7 cellular contexts compared by ENCODE assay signal in the genomic region with DNA sequence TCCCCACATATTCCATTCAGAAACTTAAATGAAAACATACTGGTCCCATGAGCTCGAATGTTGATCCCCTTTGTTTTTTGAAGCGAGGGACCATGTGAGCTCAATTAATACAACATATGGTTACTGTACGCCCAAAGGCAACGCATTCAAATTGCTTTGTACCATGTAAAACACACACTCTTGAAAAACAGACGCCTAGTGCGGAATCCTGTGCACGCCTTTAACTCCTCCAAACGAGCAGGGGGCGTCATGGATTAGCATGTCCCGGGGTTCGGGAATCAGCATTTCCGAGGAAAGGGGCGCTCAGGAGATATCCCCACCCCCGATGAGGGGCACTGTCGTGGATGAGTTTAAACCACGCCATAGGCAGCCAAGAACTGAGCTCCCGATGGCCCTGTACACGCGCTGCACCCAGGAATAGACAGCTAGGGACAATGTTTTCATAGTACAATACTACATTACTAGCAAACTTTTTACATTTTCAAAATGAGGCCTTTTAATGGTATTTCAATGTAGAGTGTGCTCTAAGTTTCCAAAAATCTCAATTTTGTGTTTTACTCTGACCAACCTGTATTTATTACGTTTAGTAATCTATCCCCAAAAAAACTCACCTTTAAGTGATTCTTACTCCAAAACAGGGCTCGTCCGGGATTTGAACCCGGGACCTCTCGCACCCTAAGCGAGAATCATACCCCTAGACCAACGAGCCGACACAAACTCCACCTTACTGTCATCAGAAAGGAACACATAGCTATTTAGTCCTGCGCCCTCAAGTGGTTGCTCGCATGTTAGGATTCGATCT. TPM values are rescaled to one million over a fixed set of nuclear protein-coding genes. Genes with fewer than 3 reads are reported as not detected.
DNase-seq lines count a peak whose midpoint lies in the region; ATAC-seq, FAIRE-seq and TF ChIP-seq lines count a peak whose summit lies in the region.

No MANE protein-coding gene starts in this region.

- H3K4me3 ChIP-seq in K562 (peak overlapping the region; percentile 66), iPS DF 6.9 (ENCODE audit: low read length) (peak overlapping the region; percentile 67; the same call in 1 of the 2 replicates), gastrocnemius medialis (peak overlapping the region; percentile 71 to 82 (median 75))

- H3K27ac ChIP-seq in K562 (ENCODE audit: extremely low read depth, low read depth, low read length) (peak overlapping the region; percentile 99), iPS DF 6.9 (ENCODE audit: low read length) (no peak overlapping the region), gastrocnemius medialis (peak overlapping the region; percentile 88 to 97 (median 93))

- H3K4me1 ChIP-seq in K562 (replicated peaks in 1 of 2; ENCODE audit: control insufficient read depth in 2 of 2, insufficient read depth in 2 of 2, low read length in 2 of 2) (peaks cover 17 to 22% of the 10 kb centered on the region in 2 experiments), iPS DF 6.9 (ENCODE audit: control insufficient read depth, insufficient read depth, low read length) (peaks cover 3% of the 10 kb centered on the region; the same call in 1 of the 2 replicates), gastrocnemius medialis (peaks cover 0 to 4% of the 10 kb centered on the region in 2 donors)

- intact Hi-C loops in K562 (cut with micrococcal nuclease) (loop anchor here (1.0 to 5.0 kb wide), 6 partner anchors 46 to 368 kb away; partner anchors contain the start of genes DCAF6 and MPC2), gastrocnemius medialis (cut with DNase I; ENCODE audit: low total_unique reads) (loop anchor here (2.0 to 5.0 kb wide), 4 partner anchors 18 to 222 kb away; partner anchors contain the start of genes DCAF6 and MPC2)

- peak; percentile 48 to 60; a peak in 3 of 4 replicates for TF ChIP-seq RAD21 in K562 (CRISPR knock-in tag; conservative IDR thresholded peaks at IDR 0.05 in 1 of 2, IDR thresholded peaks at IDR 0.05 in 1 of 2)

- H3K36me3 ChIP-seq in K562 (ENCODE audit: control insufficient read depth, insufficient read depth, low read length) (no peaks in the 10 kb centered on the region), iPS DF 6.9 (ENCODE audit: control insufficient read depth, insufficient read depth, low read length) (no peaks in the 10 kb centered on the region), gastrocnemius medialis (no peaks in the 10 kb centered on the region)

- peak overlapping the region; percentile 100 for H2AFZ ChIP-seq in K562 (ENCODE audit: low read depth, low read length)

- CTCF ChIA-PET in K562 (lab: Yijun Ruan, JAX; ENCODE audit: low intra/inter-chr PET ratio) = interaction anchor here (0.6 to 0.7 kb wide), 3 partner anchors 28 to 178 kb away, joined by 3 read pairs; no protein-coding TSS in a partner anchor

- H4K20me1 ChIP-seq in K562 (replicated peaks; ENCODE audit: control insufficient read depth, insufficient read depth, low read length) = no peaks in the 10 kb centered on the region

- DNase-seq in NCI-H187 treated with DMSO at 0.1 percent for 48 hours (lab: John Stamatoyannopoulos, UW) (peak; percentile 90), T1000 (lab: John Stamatoyannopoulos, UW) (peak; percentile 82), K562 (ENCODE audit: extremely low read depth in 1 of 4, low spot score in 3 of 4) (peak; percentile 78 to 94 (median 82)), iPS DF 6.9 (ENCODE audit: low read depth, low spot score) (no peak), gastrocnemius medialis (peak; percentile 75 to 83)

- TSS peak; percentile 89 for BruUV-seq in K562 (replicated peaks; lab: Mats Ljungman, UMichigan)

- no peaks in the 10 kb centered on the region for H3K79me2 ChIP-seq in K562 (ENCODE audit: control insufficient read depth, insufficient read depth, low read length)

- WGBS in K562 (ENCODE audit: insufficient coverage, low coverage, missing lambda C conversion rate) = 0% methylated on average over 30 of the region's 30 CpGs
- WGBS in iPS DF 6.9 (ENCODE audit: insufficient coverage, insufficient read length) = no CpG with 5 or more reads among the region's 30 CpGs

- in situ Hi-C loops in K562 (cut with MboI) (loop anchor here (5.0 kb wide), 2 partner anchors 82 to 367 kb away; no protein-coding TSS in a partner anchor), gastrocnemius medialis (cut with MboI; ENCODE audit: low sequenced_read_pairs in 4 of 4) (loop anchor here in 1 of 4 donors (5.0 to 25.0 kb wide), 3 partner anchors 82 to 478 kb away; partner anchors contain the start of genes DCAF6 and MPC2)

- peak overlapping the region; percentile 98 for H3K4me2 ChIP-seq in K562 (ENCODE audit: insufficient read depth, low read length)

- H3K9me1 ChIP-seq in K562 (ENCODE audit: control insufficient read depth, insufficient read depth, low read length) = no peaks in the 10 kb centered on the region

- H3K27me3 ChIP-seq in K562 (ENCODE audit: control insufficient read depth in 2 of 2, insufficient read depth in 2 of 2, low read length in 2 of 2) = no peaks in the 10 kb centered on the region
- H3K27me3 ChIP-seq in iPS DF 6.9 (ENCODE audit: control insufficient read depth, insufficient read depth, low read length) = no peaks in the 10 kb centered on the region; the same call in 1 of the 2 replicates
- no peaks in the 10 kb centered on the region for H3K27me3 ChIP-seq in gastrocnemius medialis

- no peaks in the 10 kb centered on the region for H3K9me3 ChIP-seq in K562 (replicated peaks; ENCODE audit: control insufficient read depth, insufficient read depth, low read depth, low read length)
- H3K9me3 ChIP-seq in iPS DF 6.9 (ENCODE audit: control insufficient read depth, insufficient read depth, low read length) = no peaks in the 10 kb centered on the region
- H3K9me3 ChIP-seq in gastrocnemius medialis = no peaks in the 10 kb centered on the region

- FAIRE-seq in K562 (lab: Jason Lieb, UNC) = peak; percentile 82

- TF ChIP-seq EP300 in K562 (IDR thresholded peaks at IDR 0.05; ENCODE audit: low read length) = peak; percentile 86

- ATAC-seq in GM18499 (IDR thresholded peaks at IDR 0.05; ENCODE audit: insufficient read depth, unreplicated experiment) (peak; percentile 11), HG02973 (IDR thresholded peaks at IDR 0.05; ENCODE audit: unreplicated experiment) (peak; percentile 42), K562 (peak; percentile 68), gastrocnemius medialis (peak; percentile 73 to 82)

- H3K9ac ChIP-seq in K562 (ENCODE audit: insufficient read depth in 1 of 2, low read depth in 2 of 2, low read length in 2 of 2) = peak overlapping the region; percentile 92 to 99

- TF ChIP-seq CTCF in K562 (IDR thresholded peaks at IDR 0.05 in 2 of 3, conservative IDR thresholded peaks at IDR 0.05 in 1 of 3; ENCODE audit: insufficient read depth in 2 of 3, low read depth in 1 of 3, low read length in 3 of 3) = peak; percentile 87 to 98 (median 97)
- peak; percentile 70 to 88 (median 82) for TF ChIP-seq CTCF in gastrocnemius medialis (IDR thresholded peaks at IDR 0.05 in 4 of 5, conservative IDR thresholded peaks at IDR 0.05 in 1 of 5)

- POLR2A ChIA-PET in K562 (lab: Yijun Ruan, JAX) = interaction anchor here (0.6 to 3.4 kb wide), 28 partner anchors 8 to 608 kb away, joined by 3 to 25 read pairs (median 4); partner anchors contain the start of genes CREG1, DCAF6 and MPC2

- TF ChIP-seq POLR2A in K562 (conservative IDR thresholded peaks at IDR 0.05) (no peak), gastrocnemius medialis (IDR thresholded peaks at IDR 0.05) (no peak)

TF ChIP-seq in K562, 482 proteins besides CTCF, POLR2A, EP300 and RAD21 (continues in another document):
- TF ChIP-seq NBN (IDR thresholded peaks at IDR 0.05; ENCODE audit: low read depth) (peak; percentile 95; the same call in 1 of the 2 replicates), OTX1 (CRISPR knock-in tag; IDR thresholded peaks at IDR 0.05) (peak; percentile 80; the same call in 1 of the 2 replicates), ZNF41 (CRISPR knock-in tag; conservative IDR thresholded peaks at IDR 0.05) (peak; percentile 46), ARID1B (IDR thresholded peaks at IDR 0.05) (0 out of 2 replicates have a peak, but pooled peaks have one; percentile 6), TAF9B (IDR thresholded peaks at IDR 0.05; ENCODE audit: partially characterized antibody) (peak; percentile 3), RB1 (IDR thresholded peaks at IDR 0.05; ENCODE audit: low read depth) (peak; percentile 61), ZKSCAN8 (CRISPR knock-in tag; IDR thresholded peaks at IDR 0.05) (peak; percentile 41; the same call in 1 of the 2 replicates)
- TF ChIP-seq, protein P1, sequence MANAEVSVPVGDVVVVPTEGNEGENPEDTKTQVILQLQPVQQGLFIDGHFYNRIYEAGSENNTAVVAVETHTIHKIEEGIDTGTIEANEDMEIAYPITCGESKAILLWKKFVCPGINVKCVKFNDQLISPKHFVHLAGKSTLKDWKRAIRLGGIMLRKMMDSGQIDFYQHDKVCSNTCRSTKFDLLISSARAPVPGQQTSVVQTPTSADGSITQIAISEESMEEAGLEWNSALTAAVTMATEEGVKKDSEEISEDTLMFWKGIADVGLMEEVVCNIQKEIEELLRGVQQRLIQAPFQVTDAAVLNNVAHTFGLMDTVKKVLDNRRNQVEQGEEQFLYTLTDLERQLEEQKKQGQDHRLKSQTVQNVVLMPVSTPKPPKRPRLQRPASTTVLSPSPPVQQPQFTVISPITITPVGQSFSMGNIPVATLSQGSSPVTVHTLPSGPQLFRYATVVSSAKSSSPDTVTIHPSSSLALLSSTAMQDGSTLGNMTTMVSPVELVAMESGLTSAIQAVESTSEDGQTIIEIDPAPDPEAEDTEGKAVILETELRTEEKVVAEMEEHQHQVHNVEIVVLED (CRISPR knock-in tag; IDR thresholded peaks at IDR 0.05) = peak; percentile 25; the same call in 1 of the 2 replicates

RNA-seq across cellular contexts. Expression of gene MPZL1, which starts 6.7 kb away (rescaled TPM):
- total RNA-seq in K562 (2011; cell fraction: chromatin; rRNA removed; ENCODE audit: low replicate concordance) = 126 and 209 TPM in 2 replicates
- 109 and 121 TPM in 2 replicates for total RNA-seq in K562 (2011; cell fraction: nucleolus; rRNA removed)
- total RNA-seq in K562 (2011; cell fraction: nucleoplasm; rRNA removed) = 238 and 352 TPM in 2 replicates
- total RNA-seq in K562 (2014; rRNA removed) (46.1 and 57.8 TPM in 2 replicates), K562 (2014; rRNA removed; fragmentation: Illumina TruSeq; extraction: Trizol) (82.4 and 92.6 TPM in 2 replicates), K562 (2015; rRNA removed; fragmentation: Illumina TruSeq; extraction: Trizol) (63.2 and 66.5 TPM in 2 replicates), K562 (2021) (65.3 and 79.5 TPM in 2 replicates), gastrocnemius medialis (10 to 100 TPM in 3 of 4 donors, 1 to 10 TPM in 1; 9.2 to 15.7 (median 11.7) TPM)
- polyA plus RNA-seq in K562 (2011; rRNA removed) (89.9 and 153 TPM in 2 replicates), K562 (2014; fragmentation: Illumina TruSeq; extraction: Trizol) (64.6 and 75.9 TPM in 2 replicates), K562 (2014; fragmentation: Nextera tagmentation; extraction: Ambion mirVana) (10 to 100 TPM; 14.5 to 20.5 TPM), K562 (2014; rRNA removed) (46.5 and 46.7 TPM in 2 replicates)
- polyA plus RNA-seq in K562 (2011; cell fraction: cytosol; rRNA removed) = 43.0 and 55.8 TPM in 2 replicates
- 42.9 and 57.7 TPM in 2 replicates for polyA plus RNA-seq in K562 (2011; cell fraction: nucleus; rRNA removed)
- 46.5 and 47.2 TPM in 2 replicates for polyA plus RNA-seq in K562 (2012)
- 94.6 and 129 TPM in 2 replicates for polyA minus RNA-seq in K562 (2011; rRNA and poly(A)+ RNA removed)
- 50.0 and 63.6 TPM in 2 replicates for polyA minus RNA-seq in K562 (2011; cell fraction: cytosol; rRNA and poly(A)+ RNA removed)
- 22.6 and 35.3 TPM in 2 replicates for polyA minus RNA-seq in K562 (2011; cell fraction: nucleus; rRNA and poly(A)+ RNA removed)

Comparison
In these comparisons a context has a peak if more than half of its experiments do, and no peak if none do; other contexts are left out.
1. ATAC-seq: peak in every context shown above with its lines; median percentile 78 in gastrocnemius medialis; 68 in K562; 42 in HG02973; 11 in GM18499.